Comparison of ENCODE assay signal across 1 cellular context in genomic region chr21:46459024-46459355, GRCh38.
TF ChIP-seq lines count a peak whose summit lies in the region.

No MANE protein-coding gene starts in this region.

TF ChIP-seq in K562, 482 proteins besides CTCF, POLR2A, EP300 and RAD21 (continued from another document):
- TF ChIP-seq ATF2 (CRISPR knock-in tag; IDR thresholded peaks at IDR 0.05), result no peak
- no peak for TF ChIP-seq TFAM (CRISPR knock-in tag; conservative IDR thresholded peaks at IDR 0.05)
- no peak for TF ChIP-seq ZFP30 (CRISPR knock-in tag; IDR thresholded peaks at IDR 0.05; ENCODE audit: borderline replicate concordance)
- no peak for TF ChIP-seq GTF2A2 (tag; IDR thresholded peaks at IDR 0.05)
- TF ChIP-seq CGGBP1 (CRISPR knock-in tag; IDR thresholded peaks at IDR 0.05), result no peak
- TF ChIP-seq PTRF (tag; IDR thresholded peaks at IDR 0.05), result no peak
- no peak for TF ChIP-seq ZBTB5 (IDR thresholded peaks at IDR 0.05)
- no peak for TF ChIP-seq BRF2 (IDR thresholded peaks at IDR 0.05; ENCODE audit: borderline replicate concordance, insufficient read depth, insufficient read length)
- no peak for TF ChIP-seq SRSF7 (optimal IDR thresholded peaks at IDR 0.05; ENCODE audit: low read depth, low read length)
- TF ChIP-seq MECOM (CRISPR knock-in tag; IDR thresholded peaks at IDR 0.05), result no peak
- no peak for TF ChIP-seq DIDO1 (tag; IDR thresholded peaks at IDR 0.05; ENCODE audit: low read depth)
- no peak for TF ChIP-seq ZMIZ1 (IDR thresholded peaks at IDR 0.05; ENCODE audit: low read depth in 2 of 2, low read length in 2 of 2)
